ENCODE assay signal across 29 cellular contexts in the genomic region with DNA sequence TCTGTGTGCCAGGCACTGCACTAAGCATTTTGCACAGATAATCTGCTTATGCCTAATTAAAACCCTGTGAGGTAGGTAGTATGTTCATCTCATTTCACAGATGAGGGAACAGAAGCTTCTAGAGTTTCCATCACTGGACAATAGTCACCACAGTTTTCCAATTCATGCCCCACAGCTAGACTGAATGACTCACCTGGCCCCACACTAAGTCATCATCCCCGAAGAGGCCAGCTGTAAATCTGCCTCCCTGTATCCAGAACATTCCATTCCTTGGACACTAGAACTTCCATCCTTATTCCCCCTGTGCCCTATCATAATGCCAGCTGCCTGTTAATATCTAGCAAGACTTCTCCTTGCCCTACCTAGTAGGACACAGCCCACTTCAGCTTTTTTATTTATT. TPM values are rescaled to one million over a fixed set of nuclear protein-coding genes. Genes with fewer than 3 reads are reported as not detected.
A peak's percentile ranks its signal among the peaks of the same experiment; 100 is the strongest.
DNase-seq lines count a peak whose midpoint lies in the region; ATAC-seq, FAIRE-seq and TF ChIP-seq lines count a peak whose summit lies in the region.
"Had no signal": no experiment of that assay in that cellular context is flagged by ENCODE, and none has a peak within 500 bp of the region (broad histone marks: within the 10 kb centered on the region; RNA-seq: fewer than 3 reads in every experiment).

No MANE protein-coding gene starts in this region.

- H3K4me3 ChIP-seq in astrocyte (ENCODE audit: insufficient read depth, low read depth, low read length) (no peak overlapping the region), kidney epithelial cell (ENCODE audit: low read depth, low read length) (no peak overlapping the region), testis (no peak overlapping the region)
- H3K4me3 ChIP-seq: BLaER1, colonic mucosa, HAP-1, heart right ventricle, left ventricle myocardium inferior, SJCRH30, upper lobe of right lung had no signal

- no peak overlapping the region for H3K4me3 Mint-ChIP-seq in astrocyte (ENCODE audit: unreplicated experiment)
- H3K4me3 Mint-ChIP-seq: activated CD8-positive, alpha-beta T cell treated with anti-CD3 and anti-CD28 coated beads, Interleukin-2, amount 10 ng/mL, durations not matched to agents 7 days and 5 days; natural killer cell treated with Interleukin-12 subunit alpha and Interleukin-12 subunit beta and Interleukin-15 and Interleukin-18, amount 100 ng/mL, for 72 hours; T-cell had no signal

- no peaks in the 10 kb centered on the region for H4K20me1 ChIP-seq in astrocyte (ENCODE audit: insufficient read depth, low read length)
- H4K20me1 ChIP-seq: BLaER1 had no signal

- 58 to 63% methylated on average over 1 of the region's 1 CpG for WGBS in testis, 2 donors

- TF ChIP-seq CTCF in astrocyte (IDR thresholded peaks at IDR 0.05; ENCODE audit: insufficient read depth, low read depth, low read length), result no peak
- TF ChIP-seq CTCF in kidney epithelial cell (IDR thresholded peaks at IDR 0.05; ENCODE audit: insufficient read depth, low read length, poor library complexity, severe bottlenecking), result no peak
- no peak for TF ChIP-seq CTCF in testis (IDR thresholded peaks at IDR 0.05)

- no peaks in the 10 kb centered on the region for H3K27me3 Mint-ChIP-seq in astrocyte (ENCODE audit: low read depth, unreplicated experiment)

- FAIRE-seq in astrocyte (lab: Jason Lieb, UNC), result peak; percentile 23
- FAIRE-seq: TTC549 had no signal

- DNase-seq in AG08395 (ENCODE audit: low spot score) (peak; percentile 14), HT1080 (ENCODE audit: low read depth) (peak; percentile 33), astrocyte (ENCODE audit: low read depth) (peak; percentile 16), kidney epithelial cell (ENCODE audit: low read depth) (peak; percentile 29), erythroblast (lab: John Stamatoyannopoulos, UW) (no peak), testis (no peak), cortex of kidney (lab: John Stamatoyannopoulos, UW) (no peak)
- DNase-seq: activated CD4-positive, alpha-beta T cell treated with anti-CD3 and anti-CD28 coated beads for 1 hour; activated CD8-positive, alpha-beta T cell treated with anti-CD3 and anti-CD28 coated beads, Interleukin-2, amount 10 ng/mL, durations not matched to agents 7 days and 5 days; activated T-cell treated with anti-CD3 and anti-CD28 coated beads for 4 hours; colonic mucosa; COR-L47; DMS79 treated with DMSO at 0.1 percent for 48 hours; heart right ventricle; KBM-7; left ventricle myocardium inferior; midbrain; NCI-H510A; NK-92 treated with Interleukin-12 subunit alpha and Interleukin-12 subunit beta, amount 100 ng/mL, for 24 hours; SJCRH30; T-cell; upper lobe of right lung had no signal

- H3K4me1 Mint-ChIP-seq in astrocyte (ENCODE audit: low read depth, unreplicated experiment), result peaks cover 3% of the 10 kb centered on the region
- H3K4me1 Mint-ChIP-seq: T-cell had no signal

- no peak overlapping the region for H2AFZ ChIP-seq in astrocyte (ENCODE audit: low read depth, low read length)

- H3K79me2 ChIP-seq in astrocyte (ENCODE audit: insufficient read depth, low read length), result no peaks in the 10 kb centered on the region

- no peak overlapping the region for H3K27ac Mint-ChIP-seq in astrocyte (ENCODE audit: unreplicated experiment)
- H3K27ac Mint-ChIP-seq: activated CD8-positive, alpha-beta T cell treated with anti-CD3 and anti-CD28 coated beads, Interleukin-2, amount 10 ng/mL, durations not matched to agents 7 days and 5 days; natural killer cell treated with Interleukin-12 subunit alpha and Interleukin-12 subunit beta and Interleukin-15 and Interleukin-18, amount 100 ng/mL, for 72 hours; T-cell had no signal

- H3K36me3 ChIP-seq in astrocyte (ENCODE audit: insufficient read depth, low read length) (no peaks in the 10 kb centered on the region), kidney epithelial cell (ENCODE audit: control insufficient read depth, insufficient read depth, low read length) (no peaks in the 10 kb centered on the region), testis (ENCODE audit: low read depth, missing control alignments) (no peaks in the 10 kb centered on the region)
- H3K36me3 ChIP-seq: BLaER1, colonic mucosa, HAP-1, heart right ventricle, left ventricle myocardium inferior, SJCRH30, upper lobe of right lung had no signal

- ATAC-seq in HG03097 (IDR thresholded peaks at IDR 0.05; ENCODE audit: low FRiP score, unreplicated experiment), result no peak
- ATAC-seq: activated CD8-positive, alpha-beta T cell treated with anti-CD3 and anti-CD28 coated beads, Interleukin-2, amount 10 ng/mL, durations not matched to agents 7 days and 5 days; heart right ventricle; natural killer cell treated with Interleukin-12 subunit alpha and Interleukin-12 subunit beta and Interleukin-15 and Interleukin-18, amount 100 ng/mL, for 72 hours; T-cell; upper lobe of right lung had no signal

- TF ChIP-seq POLR2A in erythroblast (IDR thresholded peaks at IDR 0.05; ENCODE audit: low read length), result no peak
- TF ChIP-seq POLR2A in testis (IDR thresholded peaks at IDR 0.05), result no peak

- H3K27me3 ChIP-seq in astrocyte (ENCODE audit: insufficient read depth, low read length) (no peaks in the 10 kb centered on the region), kidney epithelial cell (ENCODE audit: control insufficient read depth, insufficient read depth, low read length) (no peaks in the 10 kb centered on the region), testis (no peaks in the 10 kb centered on the region)
- H3K27me3 ChIP-seq: SJCRH30, upper lobe of right lung had no signal

- H3K4me2 ChIP-seq in astrocyte (ENCODE audit: low read length), result no peak overlapping the region
- H3K4me2 ChIP-seq: BLaER1 had no signal

- H3K9me3 ChIP-seq in astrocyte (ENCODE audit: insufficient read depth, low read depth, low read length), result no peaks in the 10 kb centered on the region
- no peaks in the 10 kb centered on the region for H3K9me3 ChIP-seq in testis
- H3K9me3 ChIP-seq: BLaER1, colonic mucosa, heart right ventricle, left ventricle myocardium inferior, SJCRH30, upper lobe of right lung had no signal

- H3K36me3 Mint-ChIP-seq in astrocyte (ENCODE audit: low read depth, unreplicated experiment), result no peaks in the 10 kb centered on the region
- H3K36me3 Mint-ChIP-seq: natural killer cell treated with Interleukin-12 subunit alpha and Interleukin-12 subunit beta and Interleukin-15 and Interleukin-18, amount 100 ng/mL, for 72 hours; T-cell had no signal

- H3K27ac ChIP-seq in astrocyte (ENCODE audit: low read depth, low read length) (no peak overlapping the region), testis (no peak overlapping the region)
- H3K27ac ChIP-seq: BLaER1, colonic mucosa, heart right ventricle, left ventricle myocardium inferior, SJCRH30, upper lobe of right lung had no signal

- H3K4me1 ChIP-seq in astrocyte (ENCODE audit: insufficient read depth, low read length) (no peaks in the 10 kb centered on the region), testis (no peaks in the 10 kb centered on the region)
- H3K4me1 ChIP-seq: colonic mucosa, HAP-1, heart right ventricle, left ventricle myocardium inferior, SJCRH30, upper lobe of right lung had no signal

- no peak overlapping the region for H3K9ac ChIP-seq in astrocyte (ENCODE audit: low read length)
- H3K9ac ChIP-seq: BLaER1 had no signal

- H3K9me3 Mint-ChIP-seq in astrocyte (ENCODE audit: unreplicated experiment), result no peaks in the 10 kb centered on the region
- H3K9me3 Mint-ChIP-seq: natural killer cell treated with Interleukin-12 subunit alpha and Interleukin-12 subunit beta and Interleukin-15 and Interleukin-18, amount 100 ng/mL, for 72 hours; T-cell had no signal

- intact Hi-C loops in testis (cut with DNase I; ENCODE audit: low total_unique reads), result no loop called here

RNA-seq across cellular contexts. Expression of gene NYX, which starts 40.9 kb away (rescaled TPM):
- not detected in 2 replicates for total RNA-seq in HT1080 (2014; rRNA removed; shearing (Covaris generic))
- polyA plus RNA-seq in HT1080 (2015; cell fraction: cytosol; rRNA removed), result not detected in 2 replicates
- polyA plus RNA-seq in HT1080 (2015; cell fraction: nucleus; rRNA removed), result not detected in 2 replicates
- total RNA-seq in astrocyte (not detected in 2 replicates), kidney epithelial cell (not detected in 2 replicates), testis (1 to 10 TPM; 1.5 to 2.9 TPM)
- polyA plus RNA-seq in testis (ENCODE audit: insufficient read depth, low read depth, low replicate concordance), result 0.87 TPM
- total RNA-seq: activated CD8-positive, alpha-beta T cell treated with anti-CD3 and anti-CD28 coated beads, Interleukin-2, amount 10 ng/mL, durations not matched to agents 7 days and 5 days; colonic mucosa; heart right ventricle; left ventricle myocardium inferior; natural killer cell treated with Interleukin-12 subunit alpha and Interleukin-12 subunit beta and Interleukin-15 and Interleukin-18, amount 100 ng/mL, for 72 hours; osteoblast; SJCRH30; subcutaneous adipose tissue; T-cell; upper lobe of right lung had no signal
- polyA plus RNA-seq: heart right ventricle had no signal

Comparison
In these comparisons a context has a peak if more than half of its experiments do, and no peak if none do; other contexts are left out.
1. DNase-seq: peak in AG08395 (single experiment), HT1080 (single experiment), astrocyte (single experiment) and kidney epithelial cell (single experiment); none in erythroblast (0 of 2), testis (single experiment) and cortex of kidney (single experiment).